ENCODE assay signal across 8 cellular contexts in the genomic region with DNA sequence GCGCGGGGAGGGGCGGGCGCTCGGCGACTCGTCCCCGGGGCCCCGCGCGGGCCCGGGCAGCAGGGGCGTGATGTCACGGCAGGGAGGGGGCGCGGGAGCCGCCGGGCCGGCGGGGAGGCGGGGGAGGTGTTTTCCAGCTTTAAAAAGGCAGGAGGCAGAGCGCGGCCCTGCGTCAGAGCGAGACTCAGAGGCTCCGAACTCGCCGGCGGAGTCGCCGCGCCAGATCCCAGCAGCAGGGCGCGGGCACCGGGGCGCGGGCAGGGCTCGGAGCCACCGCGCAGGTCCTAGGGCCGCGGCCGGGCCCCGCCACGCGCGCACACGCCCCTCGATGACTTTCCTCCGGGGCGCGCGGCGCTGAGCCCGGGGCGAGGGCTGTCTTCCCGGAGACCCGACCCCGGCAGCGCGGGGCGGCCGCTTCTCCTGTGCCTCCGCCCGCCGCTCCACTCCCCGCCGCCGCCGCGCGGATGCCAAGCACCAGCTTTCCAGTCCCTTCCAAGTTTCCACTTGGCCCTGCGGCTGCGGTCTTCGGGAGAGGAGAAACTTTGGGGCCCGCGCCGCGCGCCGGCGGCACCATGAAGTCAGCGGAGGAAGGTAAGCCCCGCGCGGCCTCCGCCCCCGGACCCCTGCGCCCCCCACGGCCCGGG. TPM values are rescaled to one million over a fixed set of nuclear protein-coding genes. Genes with fewer than 3 reads are reported as not detected.
DNase-seq lines count a peak whose midpoint lies in the region; TF ChIP-seq lines count a peak whose summit lies in the region.

A gene (plus strand): TSS at position 170 of the 644 bp plus-strand sequence. CDS start 295 bp downstream, at position 465.

- peaks cover 27% of the 10 kb centered on the region for H3K36me3 Mint-ChIP-seq in activated T-cell treated with anti-CD3 and anti-CD28 coated beads, Interleukin-2, amount 50 U/mL, for 24 hours (ENCODE audit: low read depth)

- DNase-seq in 8988T (peak; percentile 56), NCI-H748 treated with DMSO at 0.1 percent for 48 hours (lab: John Stamatoyannopoulos, UW) (peak; percentile 38), fibroblast of lung (ENCODE audit: low read depth in 2 of 2) (peak; percentile 52 to 73), hippocampal formation (lab: John Stamatoyannopoulos, UW) (no peak)
- DNase-seq in activated T-cell treated with anti-CD3 and anti-CD28 coated beads, Interleukin-2, amount 50 U/mL, for 24 hours: peak; percentile 90

- TF ChIP-seq CTCF in fibroblast of lung (conservative IDR thresholded peaks at IDR 0.05 in 1 of 2, IDR thresholded peaks at IDR 0.05 in 1 of 2; ENCODE audit: low read depth in 1 of 2, low read length in 2 of 2): no peak
- no peak for TF ChIP-seq CTCF in neural cell (IDR thresholded peaks at IDR 0.05; ENCODE audit: poor library complexity, severe bottlenecking)

- TF ChIP-seq EP300 in neural cell (conservative IDR thresholded peaks at IDR 0.05; ENCODE audit: poor library complexity, severe bottlenecking): peak; percentile 22

- H3F3A ChIP-seq in neural cell (ENCODE audit: insufficient read depth, low read length, poor library complexity, severe bottlenecking): no peaks in the 10 kb centered on the region

- H3K4me2 ChIP-seq in fibroblast of lung (ENCODE audit: extremely low read depth, insufficient read depth, low read length): peak within 1 kb of the TSS; percentile 60
- no peak within 1 kb of the TSS for H3K4me2 ChIP-seq in neural cell (ENCODE audit: low read length)

- TF ChIP-seq POLR2A in GM18951 (IDR thresholded peaks at IDR 0.05; ENCODE audit: extremely low read depth, insufficient read depth, insufficient read length): peak; percentile 63

- in situ Hi-C loops in GM18951 (cut with MboI; ENCODE audit: low sequenced_read_pairs, unreplicated experiment): no loop called here

- H3K4me3 Mint-ChIP-seq in activated T-cell treated with anti-CD3 and anti-CD28 coated beads, Interleukin-2, amount 50 U/mL, for 24 hours: peak within 1 kb of the TSS; percentile 83

- H3K4me3 ChIP-seq in fibroblast of lung (replicated peaks in 1 of 4; ENCODE audit: control extremely low read depth in 1 of 4, insufficient read depth in 1 of 4, low read depth in 3 of 4, low read length in 4 of 4): peak within 1 kb of the TSS in 2 of 4 experiments; percentile 11 to 49
- H3K4me3 ChIP-seq in neural cell (ENCODE audit: low read length): peak within 1 kb of the TSS; percentile 57
- H3K4me3 ChIP-seq in subcutaneous abdominal adipose tissue (ENCODE audit: low read depth in 1 of 5, low read length in 5 of 5): peak within 1 kb of the TSS in 4 of 5 donors; percentile 65 to 77 (median 68)

- H2AFZ ChIP-seq in fibroblast of lung (ENCODE audit: low read length) (no peak within 1 kb of the TSS), neural cell (ENCODE audit: low read depth, low read length) (no peak within 1 kb of the TSS)

- no peaks in the 10 kb centered on the region for H3K9me2 ChIP-seq in neural cell (ENCODE audit: insufficient read depth, low read length)

- H3K27ac Mint-ChIP-seq in activated T-cell treated with anti-CD3 and anti-CD28 coated beads, Interleukin-2, amount 50 U/mL, for 24 hours: peak within 1 kb of the TSS; percentile 91

- H4K20me1 ChIP-seq in fibroblast of lung (ENCODE audit: control insufficient read depth, extremely low read depth, insufficient read depth, low read length) (no peaks in the 10 kb centered on the region), neural cell (ENCODE audit: insufficient read depth) (no peaks in the 10 kb centered on the region)

- no peaks in the 10 kb centered on the region for H3K79me2 ChIP-seq in fibroblast of lung (ENCODE audit: control insufficient read depth, insufficient read depth, low read length)
- no peaks in the 10 kb centered on the region for H3K79me2 ChIP-seq in neural cell (replicated peaks; ENCODE audit: insufficient read depth, low read length)

- peaks cover 38% of the 10 kb centered on the region for H3K4me1 Mint-ChIP-seq in activated T-cell treated with anti-CD3 and anti-CD28 coated beads, Interleukin-2, amount 50 U/mL, for 24 hours (ENCODE audit: low read depth)

- no peak within 1 kb of the TSS for H3K27ac ChIP-seq in fibroblast of lung (ENCODE audit: insufficient read depth, low read length)
- H3K27ac ChIP-seq in neural cell (ENCODE audit: low read length): no peak within 1 kb of the TSS
- H3K27ac ChIP-seq in subcutaneous abdominal adipose tissue (ENCODE audit: low read depth, low read length): peak within 1 kb of the TSS; percentile 82

- peaks cover 3% of the 10 kb centered on the region for H3K4me1 ChIP-seq in fibroblast of lung (ENCODE audit: control insufficient read depth, extremely low read depth, insufficient read depth, low read length)
- peaks cover 3 to 34% (median 31%) of the 10 kb centered on the region in 5 donors for H3K4me1 ChIP-seq in subcutaneous abdominal adipose tissue (ENCODE audit: control insufficient read depth in 5 of 5, insufficient read depth in 5 of 5, low read length in 5 of 5)

- H3K36me3 ChIP-seq in fibroblast of lung (ENCODE audit: control insufficient read depth, insufficient read depth, low read length) (no peaks in the 10 kb centered on the region), neural cell (ENCODE audit: insufficient read depth, low read length) (no peaks in the 10 kb centered on the region), subcutaneous abdominal adipose tissue (ENCODE audit: control insufficient read depth in 5 of 5, insufficient read depth in 5 of 5, low read length in 5 of 5) (no peaks in the 10 kb centered on the region)

- no peak for TF ChIP-seq RAD21 in neural cell (conservative IDR thresholded peaks at IDR 0.05)

- no peaks in the 10 kb centered on the region for H3K9me3 Mint-ChIP-seq in activated T-cell treated with anti-CD3 and anti-CD28 coated beads, Interleukin-2, amount 50 U/mL, for 24 hours

- no peaks in the 10 kb centered on the region for H3K9me3 ChIP-seq in fibroblast of lung (ENCODE audit: control insufficient read depth, insufficient read depth, low read depth, low read length)
- no peaks in the 10 kb centered on the region for H3K9me3 ChIP-seq in neural cell (ENCODE audit: low read length)
- H3K9me3 ChIP-seq in subcutaneous abdominal adipose tissue (ENCODE audit: control insufficient read depth in 5 of 5, low read length in 5 of 5): no peaks in the 10 kb centered on the region

- H3K27me3 ChIP-seq in fibroblast of lung (ENCODE audit: control insufficient read depth, insufficient read depth, low read length) (peaks cover 3% of the 10 kb centered on the region), neural cell (ENCODE audit: insufficient read depth, low read depth, low read length) (peaks cover 80% of the 10 kb centered on the region), subcutaneous abdominal adipose tissue (ENCODE audit: control insufficient read depth in 5 of 5, insufficient read depth in 4 of 5, low read length in 5 of 5) (peaks cover 3 to 7% (median 5%) of the 10 kb centered on the region in 5 donors)

- H3K27me3 Mint-ChIP-seq in activated T-cell treated with anti-CD3 and anti-CD28 coated beads, Interleukin-2, amount 50 U/mL, for 24 hours: peaks cover 11% of the 10 kb centered on the region

- H3K9ac ChIP-seq in fibroblast of lung (ENCODE audit: insufficient read depth, low read length): peak within 1 kb of the TSS; percentile 44
- peak within 1 kb of the TSS; percentile 9 for H3K9ac ChIP-seq in neural cell (ENCODE audit: low read length)
- peak within 1 kb of the TSS in 4 of 5 donors; percentile 59 to 82 (median 73) for H3K9ac ChIP-seq in subcutaneous abdominal adipose tissue (ENCODE audit: low read length in 5 of 5)

TF ChIP-seq in neural cell, 6 proteins besides CTCF, POLR2A, EP300 and RAD21:
- no peak for TF ChIP-seq POLR2AphosphoS5 (IDR thresholded peaks at IDR 0.05)
- peak; percentile 33 for TF ChIP-seq MXI1 (conservative IDR thresholded peaks at IDR 0.05; ENCODE audit: poor library complexity, severe bottlenecking)
- no peak for TF ChIP-seq SMC3 (conservative IDR thresholded peaks at IDR 0.05; ENCODE audit: poor library complexity)
- TF ChIP-seq, protein P1, sequence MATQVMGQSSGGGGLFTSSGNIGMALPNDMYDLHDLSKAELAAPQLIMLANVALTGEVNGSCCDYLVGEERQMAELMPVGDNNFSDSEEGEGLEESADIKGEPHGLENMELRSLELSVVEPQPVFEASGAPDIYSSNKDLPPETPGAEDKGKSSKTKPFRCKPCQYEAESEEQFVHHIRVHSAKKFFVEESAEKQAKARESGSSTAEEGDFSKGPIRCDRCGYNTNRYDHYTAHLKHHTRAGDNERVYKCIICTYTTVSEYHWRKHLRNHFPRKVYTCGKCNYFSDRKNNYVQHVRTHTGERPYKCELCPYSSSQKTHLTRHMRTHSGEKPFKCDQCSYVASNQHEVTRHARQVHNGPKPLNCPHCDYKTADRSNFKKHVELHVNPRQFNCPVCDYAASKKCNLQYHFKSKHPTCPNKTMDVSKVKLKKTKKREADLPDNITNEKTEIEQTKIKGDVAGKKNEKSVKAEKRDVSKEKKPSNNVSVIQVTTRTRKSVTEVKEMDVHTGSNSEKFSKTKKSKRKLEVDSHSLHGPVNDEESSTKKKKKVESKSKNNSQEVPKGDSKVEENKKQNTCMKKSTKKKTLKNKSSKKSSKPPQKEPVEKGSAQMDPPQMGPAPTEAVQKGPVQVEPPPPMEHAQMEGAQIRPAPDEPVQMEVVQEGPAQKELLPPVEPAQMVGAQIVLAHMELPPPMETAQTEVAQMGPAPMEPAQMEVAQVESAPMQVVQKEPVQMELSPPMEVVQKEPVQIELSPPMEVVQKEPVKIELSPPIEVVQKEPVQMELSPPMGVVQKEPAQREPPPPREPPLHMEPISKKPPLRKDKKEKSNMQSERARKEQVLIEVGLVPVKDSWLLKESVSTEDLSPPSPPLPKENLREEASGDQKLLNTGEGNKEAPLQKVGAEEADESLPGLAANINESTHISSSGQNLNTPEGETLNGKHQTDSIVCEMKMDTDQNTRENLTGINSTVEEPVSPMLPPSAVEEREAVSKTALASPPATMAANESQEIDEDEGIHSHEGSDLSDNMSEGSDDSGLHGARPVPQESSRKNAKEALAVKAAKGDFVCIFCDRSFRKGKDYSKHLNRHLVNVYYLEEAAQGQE (IDR thresholded peaks at IDR 0.05; ENCODE audit: borderline replicate concordance): no peak
TF ChIP-seq in neural cell: peak in this region for 1.

RNA-seq across cellular contexts. Expression of the gene that starts here (rescaled TPM):
- 2.6 and 4.3 TPM in 2 replicates for total RNA-seq in fibroblast of lung
- polyA plus RNA-seq in fibroblast of lung (0.92 and 2.0 TPM in 2 replicates), neural cell (0.37 TPM in 1 of 2 replicates, not detected in the other)
- polyA plus RNA-seq in fibroblast of lung (2012): 3.0 and 6.8 TPM in 2 replicates
- polyA minus RNA-seq in fibroblast of lung (ENCODE audit: low replicate concordance) (1.8 and 4.7 TPM in 2 replicates), neural cell (0.81 and 1.7 TPM in 2 replicates)

Comparison
In these comparisons a context has a peak if more than half of its experiments do, and no peak if none do; other contexts are left out.
1. DNase-seq: peak in 8988T (single experiment), NCI-H748 treated with DMSO at 0.1 percent for 48 hours (single experiment), activated T-cell treated with anti-CD3 and anti-CD28 coated beads, Interleukin-2, amount 50 U/mL, for 24 hours (single experiment) and fibroblast of lung (2 of 2); none in hippocampal formation (0 of 2).
2. H3K9ac ChIP-seq: peak in every context shown above with its lines; median percentile 73 in subcutaneous abdominal adipose tissue; 44 in fibroblast of lung; 9 in neural cell.